In the genomic region with DNA sequence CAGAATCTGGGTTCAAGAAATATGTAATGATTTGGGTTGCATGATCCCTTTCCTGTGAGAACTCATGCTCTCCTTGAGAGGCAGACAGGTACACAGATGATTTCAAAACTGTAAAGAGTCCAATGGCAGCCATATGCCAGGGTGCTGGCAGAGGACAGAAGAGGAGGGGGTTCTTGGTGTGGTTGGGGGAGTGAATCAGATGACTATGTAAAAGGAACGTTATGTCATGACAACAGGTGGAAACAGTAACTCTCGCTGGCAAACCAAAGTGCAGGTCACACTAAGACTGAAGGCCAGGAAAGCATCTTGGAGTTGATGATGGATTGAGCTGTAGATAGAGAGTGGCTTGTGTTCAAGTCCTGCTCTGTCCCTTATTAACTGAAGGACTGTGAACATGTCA, we compare ENCODE assay signal across 1 cellular context.
TF ChIP-seq lines count a peak whose summit lies in the region.

No MANE protein-coding gene starts in this region.

TF ChIP-seq in WTC11, 78 proteins besides CTCF, POLR2A, EP300 and RAD21:
- TF ChIP-seq ZNF317 (CRISPR knock-in tag; IDR thresholded peaks at IDR 0.05; ENCODE audit: borderline replicate concordance, low read depth) (peak; percentile 77), EMX1 (CRISPR knock-in tag; IDR thresholded peaks at IDR 0.05) (no peak), FOXP4 (CRISPR knock-in tag; IDR thresholded peaks at IDR 0.05) (no peak), TCF7 (CRISPR knock-in tag; IDR thresholded peaks at IDR 0.05; ENCODE audit: low read depth) (no peak)
